ENCODE assay signal across 20 cellular contexts in genomic region chr2:217955881-217956493, GRCh38. TPM values are rescaled to one million over a fixed set of nuclear protein-coding genes. Genes with fewer than 3 reads are reported as not detected.
DNase-seq lines count a peak whose midpoint lies in the region; ATAC-seq and TF ChIP-seq lines count a peak whose summit lies in the region.
"Had no signal": no experiment of that assay in that cellular context is flagged by ENCODE, and none has a peak within 500 bp of the region (broad histone marks: within the 10 kb centered on the region; RNA-seq: fewer than 3 reads in every experiment).

No MANE protein-coding gene starts in this region.

- H3K27me3 Mint-ChIP-seq in CD14-positive monocyte (ENCODE audit: low read depth in 3 of 3) (peaks cover 0 to 10% (median 0%) of the 10 kb centered on the region in 3 donors), neural progenitor cell (ENCODE audit: insufficient read depth, low read depth) (peaks cover 10% of the 10 kb centered on the region)
- peaks cover 7% of the 10 kb centered on the region for H3K27me3 Mint-ChIP-seq in activated CD8-positive, alpha-beta T cell treated with anti-CD3 and anti-CD28 coated beads, Interleukin-2, amount 10 ng/mL, durations not matched to agents 7 days and 5 days (ENCODE audit: low read depth)
- H3K27me3 Mint-ChIP-seq: CD4-positive, CD25-positive, alpha-beta regulatory T cell had no signal

- no peak overlapping the region for H2AFZ ChIP-seq in neural progenitor cell (replicated peaks)

- 93% methylated on average over 7 of the region's 7 CpGs for WGBS in suprapubic skin

- H3K36me3 ChIP-seq in neural progenitor cell: no peaks in the 10 kb centered on the region
- H3K36me3 ChIP-seq in suprapubic skin: no peaks in the 10 kb centered on the region
- H3K36me3 ChIP-seq: WERI-Rb-1 had no signal

- no peak for TF ChIP-seq POLR2A in suprapubic skin (IDR thresholded peaks at IDR 0.05)

- ATAC-seq in activated CD8-positive, alpha-beta T cell treated with anti-CD3 and anti-CD28 coated beads, Interleukin-2, amount 10 ng/mL, durations not matched to agents 7 days and 5 days: no peak
- ATAC-seq in GM21723 (IDR thresholded peaks at IDR 0.05; ENCODE audit: unreplicated experiment): no peak

- no peaks in the 10 kb centered on the region for H3K9me3 Mint-ChIP-seq in CD14-positive monocyte
- H3K9me3 Mint-ChIP-seq in neural progenitor cell: no peaks in the 10 kb centered on the region
- no peaks in the 10 kb centered on the region for H3K9me3 Mint-ChIP-seq in activated CD8-positive, alpha-beta T cell treated with anti-CD3 and anti-CD28 coated beads, Interleukin-2, amount 10 ng/mL, durations not matched to agents 7 days and 5 days (ENCODE audit: insufficient read depth)
- H3K9me3 Mint-ChIP-seq: central memory CD8-positive, alpha-beta T cell had no signal

- H3K4me1 Mint-ChIP-seq in CD14-positive monocyte (peaks cover under 1% of the 10 kb centered on the region), neural progenitor cell (peaks cover 3% of the 10 kb centered on the region)
- no peaks in the 10 kb centered on the region for H3K4me1 Mint-ChIP-seq in activated CD8-positive, alpha-beta T cell treated with anti-CD3 and anti-CD28 coated beads, Interleukin-2, amount 10 ng/mL, durations not matched to agents 7 days and 5 days (ENCODE audit: low read depth)
- H3K4me1 Mint-ChIP-seq: CD4-positive, CD25-positive, alpha-beta regulatory T cell; central memory CD8-positive, alpha-beta T cell had no signal

- intact Hi-C loops in CD14-positive monocyte (cut with micrococcal nuclease): no loop called here

- no peaks in the 10 kb centered on the region for H3K79me2 ChIP-seq in neural progenitor cell (ENCODE audit: low read depth)

- peak overlapping the region in 1 of 7 donors; percentile 0 for H3K27ac Mint-ChIP-seq in CD14-positive monocyte
- peak overlapping the region; percentile 29 for H3K27ac Mint-ChIP-seq in neural progenitor cell
- H3K27ac Mint-ChIP-seq in activated CD8-positive, alpha-beta T cell treated with anti-CD3 and anti-CD28 coated beads, Interleukin-2, amount 10 ng/mL, durations not matched to agents 7 days and 5 days: no peak overlapping the region

- no peak for TF ChIP-seq EP300 in suprapubic skin (IDR thresholded peaks at IDR 0.05)

- H3F3A ChIP-seq in neural progenitor cell (ENCODE audit: low read depth): no peaks in the 10 kb centered on the region

- H3K9me3 ChIP-seq in neural progenitor cell (ENCODE audit: low read depth) (no peaks in the 10 kb centered on the region), suprapubic skin (no peaks in the 10 kb centered on the region)
- H3K9me3 ChIP-seq: mucosa of descending colon had no signal

- no peak overlapping the region for H3K4me3 ChIP-seq in neural progenitor cell
- no peak overlapping the region for H3K4me3 ChIP-seq in suprapubic skin
- H3K4me3 ChIP-seq: mucosa of descending colon had no signal

- H3K27me3 ChIP-seq in neural progenitor cell (no peaks in the 10 kb centered on the region), suprapubic skin (no peaks in the 10 kb centered on the region)

- peak; percentile 29 for DNase-seq in CD14-positive monocyte (ENCODE audit: low spot score)
- DNase-seq in neural progenitor cell (ENCODE audit: low spot score): no peak
- DNase-seq in suprapubic skin (ENCODE audit: low spot score in 2 of 2): peak; percentile 53 to 54
- DNase-seq in AML-193 (lab: John Stamatoyannopoulos, UW): no peak
- DNase-seq in activated CD8-positive, alpha-beta T cell treated with anti-CD3 and anti-CD28 coated beads, Interleukin-2, amount 10 ng/mL, durations not matched to agents 7 days and 5 days: no peak
- DNase-seq in NCI-H446 treated with DMSO at 0.1 percent for 48 hours (lab: John Stamatoyannopoulos, UW): no peak
- DNase-seq: activated CD4-positive, alpha-beta T cell treated with anti-CD3 and anti-CD28 coated beads, Interleukin-2, amount 50 U/mL, for 4 hours; CD4-positive, CD25-positive, alpha-beta regulatory T cell; effector CD8-positive, alpha-beta T cell; Kasumi-1; mucosa of descending colon; NCI-H1048; NCI-H2081; NCI-H446; NK-92 treated with Interleukin-12 subunit alpha and Interleukin-12 subunit beta, amount 100 ng/mL, for 24 hours; stimulated activated naive CD4-positive, alpha-beta T cell treated with Interleukin-2 at 50 U/mL for 16 hours; WERI-Rb-1 had no signal

- H3K27ac ChIP-seq in cingulate gyrus (ENCODE audit: low read depth, low read length) (peak overlapping the region; percentile 20), neural progenitor cell (no peak overlapping the region), suprapubic skin (peak overlapping the region; percentile 35)
- H3K27ac ChIP-seq: WERI-Rb-1 had no signal

- CTCF ChIA-PET in activated CD8-positive, alpha-beta T cell treated with anti-CD3 and anti-CD28 coated beads, Interleukin-2, amount 10 ng/mL, durations not matched to agents 7 days and 5 days (lab: Charles Lee): no interaction called here

- H3K36me3 Mint-ChIP-seq in CD14-positive monocyte: peaks cover 1 to 9% of the 10 kb centered on the region in 2 donors
- H3K36me3 Mint-ChIP-seq in neural progenitor cell: no peaks in the 10 kb centered on the region
- no peaks in the 10 kb centered on the region for H3K36me3 Mint-ChIP-seq in activated CD8-positive, alpha-beta T cell treated with anti-CD3 and anti-CD28 coated beads, Interleukin-2, amount 10 ng/mL, durations not matched to agents 7 days and 5 days (ENCODE audit: low read depth)
- H3K36me3 Mint-ChIP-seq: CD4-positive, CD25-positive, alpha-beta regulatory T cell had no signal

- POLR2A ChIA-PET in activated CD8-positive, alpha-beta T cell treated with anti-CD3 and anti-CD28 coated beads, Interleukin-2, amount 10 ng/mL, durations not matched to agents 7 days and 5 days (lab: Charles Lee): interaction anchor here (0.6 kb wide), 1 partner anchor 924 kb away, joined by 3 read pairs; no protein-coding TSS in a partner anchor

- TF ChIP-seq CTCF in CD14-positive monocyte (IDR thresholded peaks at IDR 0.05): no peak
- TF ChIP-seq CTCF in neural progenitor cell (IDR thresholded peaks at IDR 0.05): no peak
- no peak for TF ChIP-seq CTCF in suprapubic skin (IDR thresholded peaks at IDR 0.05)

- no peak overlapping the region for H3K4me2 ChIP-seq in neural progenitor cell

- H3K4me1 ChIP-seq in neural progenitor cell (peaks cover 4% of the 10 kb centered on the region), suprapubic skin (peaks cover 42% of the 10 kb centered on the region)

- no peak overlapping the region for H3K9ac ChIP-seq in neural progenitor cell

- H3K4me3 Mint-ChIP-seq in CD14-positive monocyte: no peak overlapping the region
- H3K4me3 Mint-ChIP-seq in neural progenitor cell: no peak overlapping the region
- no peak overlapping the region for H3K4me3 Mint-ChIP-seq in activated CD8-positive, alpha-beta T cell treated with anti-CD3 and anti-CD28 coated beads, Interleukin-2, amount 10 ng/mL, durations not matched to agents 7 days and 5 days
- H3K4me3 Mint-ChIP-seq: CD4-positive, CD25-positive, alpha-beta regulatory T cell; central memory CD8-positive, alpha-beta T cell had no signal

- H4K20me1 ChIP-seq in neural progenitor cell (ENCODE audit: low read depth): no peaks in the 10 kb centered on the region

RNA-seq across cellular contexts. Expression of gene TNS1, which starts 46.8 kb away (rescaled TPM):
- 1 to 10 TPM in 1 of 2 donors, under 1 TPM in 1; 0.26 to 1.6 TPM for polyA plus RNA-seq in CD14-positive monocyte
- total RNA-seq in neural progenitor cell (ENCODE audit: low replicate concordance) (0.24 and 2.3 TPM in 2 replicates), suprapubic skin (100 to 1,000 TPM in 2 of 4 donors, 10 to 100 TPM in 2; 64.1 to 145 (median 99.5) TPM)
- 10 to 100 TPM; 28.9 to 29.8 TPM for total RNA-seq in activated CD8-positive, alpha-beta T cell treated with anti-CD3 and anti-CD28 coated beads, Interleukin-2, amount 10 ng/mL, durations not matched to agents 7 days and 5 days
- polyA plus RNA-seq: CD4-positive, CD25-positive, alpha-beta regulatory T cell had no signal

Comparison
In these comparisons a context has a peak if more than half of its experiments do, and no peak if none do; other contexts are left out.
1. DNase-seq: peak in CD14-positive monocyte (single experiment) and suprapubic skin (2 of 2); none in neural progenitor cell (single experiment), AML-193 (0 of 2), activated CD8-positive, alpha-beta T cell treated with anti-CD3 and anti-CD28 coated beads, Interleukin-2, amount 10 ng/mL, durations not matched to agents 7 days and 5 days (single experiment) and NCI-H446 treated with DMSO at 0.1 percent for 48 hours (single experiment).